8 cellular contexts compared by ENCODE assay signal in genomic region chr1:111603979-111604378, GRCh38. TPM values are rescaled to one million over a fixed set of nuclear protein-coding genes. Genes with fewer than 3 reads are reported as not detected.
DNase-seq lines count a peak whose midpoint lies in the region; ATAC-seq and TF ChIP-seq lines count a peak whose summit lies in the region.

No MANE protein-coding gene starts in this region.

- POLR2A ChIA-PET in CD8-positive, alpha-beta memory T cell (lab: Charles Lee), result interaction anchor here (0.7 to 3.2 kb wide), 7 partner anchors 8 to 32 kb away, joined by 3 to 42 read pairs (median 7); partner anchors contain the start of gene RAP1A

- no peaks in the 10 kb centered on the region for H3K9me3 Mint-ChIP-seq in CD8-positive, alpha-beta memory T cell
- no peaks in the 10 kb centered on the region for H3K9me3 Mint-ChIP-seq in osteocyte (ENCODE audit: unreplicated experiment)

- intact Hi-C loops in colonic mucosa (cut with DNase I), result no loop called here

- H3K9ac ChIP-seq in parathyroid adenoma (no peak overlapping the region), colonic mucosa (ENCODE audit: low read depth in 2 of 2, low read length in 2 of 2) (no peak overlapping the region)

- DNase-seq in CD8-positive, alpha-beta memory T cell, result peak; percentile 54 to 88 (median 79)
- peak; percentile 83 for DNase-seq in activated CD8-positive, alpha-beta memory T cell treated with anti-CD3 and anti-CD28 coated beads, Interleukin-2, amount 50 U/mL, for 48 hours
- DNase-seq in colonic mucosa (no peak), LoVo (ENCODE audit: low spot score) (no peak), osteocyte (ENCODE audit: extremely low spot score, unreplicated experiment) (no peak)

- H3K36me3 ChIP-seq in CD8-positive, alpha-beta memory T cell (ENCODE audit: insufficient read depth, low read length), result no peaks in the 10 kb centered on the region
- no peaks in the 10 kb centered on the region for H3K36me3 ChIP-seq in parathyroid adenoma (ENCODE audit: control insufficient read depth, insufficient read depth, low read length)
- no peaks in the 10 kb centered on the region for H3K36me3 ChIP-seq in colonic mucosa

- ATAC-seq in HG03175 (IDR thresholded peaks at IDR 0.05; ENCODE audit: unreplicated experiment) (peak; percentile 32), GM21723 (IDR thresholded peaks at IDR 0.05; ENCODE audit: unreplicated experiment) (no peak)

- no peaks in the 10 kb centered on the region for H3K27me3 ChIP-seq in CD8-positive, alpha-beta memory T cell (ENCODE audit: insufficient read depth, low read length, poor library complexity, severe bottlenecking)
- no peaks in the 10 kb centered on the region for H3K27me3 ChIP-seq in parathyroid adenoma (ENCODE audit: control insufficient read depth, insufficient read depth, low read length)
- no peaks in the 10 kb centered on the region for H3K27me3 ChIP-seq in colonic mucosa

- H3K27ac ChIP-seq in CD8-positive, alpha-beta memory T cell (ENCODE audit: low read depth, low read length), result no peak overlapping the region
- H3K27ac ChIP-seq in parathyroid adenoma (peak overlapping the region; percentile 72), colonic mucosa (no peak overlapping the region)

- peaks cover 0 to 2% (median 0%) of the 10 kb centered on the region in 3 donors for H3K36me3 Mint-ChIP-seq in CD8-positive, alpha-beta memory T cell
- no peaks in the 10 kb centered on the region for H3K36me3 Mint-ChIP-seq in osteocyte (ENCODE audit: unreplicated experiment)

- peak overlapping the region; percentile 39 for H2AFZ ChIP-seq in parathyroid adenoma

- no peaks in the 10 kb centered on the region for H3K79me2 ChIP-seq in parathyroid adenoma

- CTCF ChIA-PET in CD8-positive, alpha-beta memory T cell (lab: Charles Lee), result interaction anchor here (0.7 to 3.3 kb wide), 12 partner anchors 8 to 96 kb away, joined by 3 to 18 read pairs (median 4); partner anchors contain the start of gene RAP1A

- peaks cover 72 to 79% (median 77%) of the 10 kb centered on the region in 3 donors for H3K4me1 Mint-ChIP-seq in CD8-positive, alpha-beta memory T cell
- H3K4me1 Mint-ChIP-seq in osteocyte (ENCODE audit: unreplicated experiment), result peaks cover 5% of the 10 kb centered on the region

- no peak overlapping the region for H3K4me3 ChIP-seq in CD8-positive, alpha-beta memory T cell (ENCODE audit: low read length)
- H3K4me3 ChIP-seq in parathyroid adenoma (ENCODE audit: low read depth, low read length), result no peak overlapping the region
- no peak overlapping the region for H3K4me3 ChIP-seq in colonic mucosa

- H3K4me2 ChIP-seq in parathyroid adenoma (ENCODE audit: low read length), result peak overlapping the region; percentile 28

- peak overlapping the region; percentile 85 to 97 (median 92) for H3K27ac Mint-ChIP-seq in CD8-positive, alpha-beta memory T cell
- no peak overlapping the region for H3K27ac Mint-ChIP-seq in osteocyte (ENCODE audit: unreplicated experiment)

- H3K4me1 ChIP-seq in CD8-positive, alpha-beta memory T cell (ENCODE audit: insufficient read depth, low read length), result peaks cover 73% of the 10 kb centered on the region
- peaks cover 27% of the 10 kb centered on the region for H3K4me1 ChIP-seq in parathyroid adenoma
- H3K4me1 ChIP-seq in colonic mucosa, result no peaks in the 10 kb centered on the region

- H3K9me3 ChIP-seq in CD8-positive, alpha-beta memory T cell (ENCODE audit: low read length), result no peaks in the 10 kb centered on the region
- H3K9me3 ChIP-seq in parathyroid adenoma (ENCODE audit: control insufficient read depth, low read length) (no peaks in the 10 kb centered on the region), colonic mucosa (no peaks in the 10 kb centered on the region)

- peak overlapping the region in 6 of 7 donors; percentile 66 to 82 (median 70) for H3K4me3 Mint-ChIP-seq in CD8-positive, alpha-beta memory T cell
- no peak overlapping the region for H3K4me3 Mint-ChIP-seq in osteocyte (ENCODE audit: unreplicated experiment)

- TF ChIP-seq CTCF in parathyroid adenoma (IDR thresholded peaks at IDR 0.05), result no peak
- TF ChIP-seq CTCF in colonic mucosa (IDR thresholded peaks at IDR 0.05), result no peak
- TF ChIP-seq CTCF in osteocyte (IDR thresholded peaks at IDR 0.05), result no peak

- no peaks in the 10 kb centered on the region for H3K27me3 Mint-ChIP-seq in CD8-positive, alpha-beta memory T cell
- peaks cover 23% of the 10 kb centered on the region for H3K27me3 Mint-ChIP-seq in osteocyte (ENCODE audit: unreplicated experiment)

RNA-seq across cellular contexts. Expression of gene RAP1A, which starts 15.6 kb away (rescaled TPM):
- 100 to 1,000 TPM; 252 to 256 TPM for total RNA-seq in CD8-positive, alpha-beta memory T cell
- 60.8 TPM for polyA plus RNA-seq in CD8-positive, alpha-beta memory T cell
- total RNA-seq in colonic mucosa, result 100 to 1,000 TPM in 1 of 2 donors, 10 to 100 TPM in 1; 83.9 to 146 TPM
- total RNA-seq in osteocyte, result 48.3 and 51.0 TPM in 2 replicates

Comparison
In these comparisons a context has a peak if more than half of its experiments do, and no peak if none do; other contexts are left out.
1. DNase-seq: peak in CD8-positive, alpha-beta memory T cell (5 of 5) and activated CD8-positive, alpha-beta memory T cell treated with anti-CD3 and anti-CD28 coated beads, Interleukin-2, amount 50 U/mL, for 48 hours (single experiment); none in colonic mucosa (single experiment), LoVo (single experiment) and osteocyte (single experiment).